ENCODE assay signal across 1 cellular context in genomic region chr3:191385101-191385500, GRCh38.
TF ChIP-seq lines count a peak whose summit lies in the region.

No MANE protein-coding gene starts in this region.

TF ChIP-seq in GM12878, 131 proteins besides CTCF, POLR2A, EP300 and RAD21:
- TF ChIP-seq GATAD2B (conservative IDR thresholded peaks at IDR 0.05; ENCODE audit: low read depth) (no peak), EGR1 (IDR thresholded peaks at IDR 0.05; ENCODE audit: borderline replicate concordance in 1 of 2, low read depth in 2 of 2, low read length in 2 of 2) (no peak), SREBF1 (IDR thresholded peaks at IDR 0.05; ENCODE audit: low read length) (no peak), FOXK2 (IDR thresholded peaks at IDR 0.05) (no peak), NBN (IDR thresholded peaks at IDR 0.05) (no peak), ZNF24 (IDR thresholded peaks at IDR 0.05) (no peak), MLLT1 (IDR thresholded peaks at IDR 0.05) (no peak), ZNF207 (IDR thresholded peaks at IDR 0.05; ENCODE audit: borderline replicate concordance) (no peak), FOXM1 (IDR thresholded peaks at IDR 0.05; ENCODE audit: low read depth, low read length) (no peak), ASH2L (IDR thresholded peaks at IDR 0.05; ENCODE audit: borderline replicate concordance, low read depth) (no peak), ZNF687 (IDR thresholded peaks at IDR 0.05) (no peak), BHLHE40 (IDR thresholded peaks at IDR 0.05; ENCODE audit: borderline replicate concordance in 1 of 2, low read depth in 2 of 2, low read length in 1 of 2) (no peak), PAX5 (IDR thresholded peaks at IDR 0.05; ENCODE audit: borderline replicate concordance, low read depth, low read length) (no peak), POLR2AphosphoS2 (IDR thresholded peaks at IDR 0.05; ENCODE audit: low read depth, low read length) (no peak), TBL1XR1 (IDR thresholded peaks at IDR 0.05; ENCODE audit: low read depth, low read length) (no peak), TAF1 (IDR thresholded peaks at IDR 0.05; ENCODE audit: borderline replicate concordance, low read depth, low read length) (no peak), YBX1 (IDR thresholded peaks at IDR 0.05) (no peak)
